In genomic region chr19:50447053-50447452, GRCh38 we compare ENCODE assay signal across 10 cellular contexts. TPM values are rescaled to one million over a fixed set of nuclear protein-coding genes. Genes with fewer than 3 reads are reported as not detected.
"Had no signal": no experiment of that assay in that cellular context is flagged by ENCODE, and none has a peak within 500 bp of the region (broad histone marks: within the 10 kb centered on the region; RNA-seq: fewer than 3 reads in every experiment).

No MANE protein-coding gene starts in this region.

- H3K36me3 ChIP-seq: HAP-1 had no signal

- H3K27ac ChIP-seq: GM23248 had no signal

- H2AFZ ChIP-seq: GM23248, GM23338 had no signal

- H3K4me3 ChIP-seq: GM23248, GM23338, HAP-1 had no signal

- H3K4me3 Mint-ChIP-seq: GM23338, H9, HFFc6 had no signal

- H3K9me3 ChIP-seq: HAP-1 had no signal

- ATAC-seq: GM23338, HCT116 had no signal

- H3K4me2 ChIP-seq: GM23338 had no signal

- H3K4me1 ChIP-seq: HAP-1 had no signal

- H3K4me1 Mint-ChIP-seq: GM23338 had no signal

- H3K9ac ChIP-seq: GM23248 had no signal

- DNase-seq: GM23248, GOT3, H7, H9, HCEC 1CT, HFFc6 had no signal

- H3K27ac Mint-ChIP-seq: GM23338, H9, HFFc6 had no signal

RNA-seq across cellular contexts. Expression of gene MYBPC2, which starts 14.4 kb away (rescaled TPM):
- total RNA-seq: GM23248, H4, HFFc6 had no signal
- polyA plus RNA-seq: GM23248 had no signal

RNA-seq across cellular contexts. Expression of gene SPIB, which starts 28.3 kb away (rescaled TPM):
- total RNA-seq: GM23248, HFFc6 had no signal
- polyA plus RNA-seq: GM23248 had no signal

RNA-seq across cellular contexts. Expression of gene GARIN5A, which starts 29.6 kb away (rescaled TPM):
- total RNA-seq: GM23248 had no signal
